32 cellular contexts compared by ENCODE assay signal in genomic region chr14:45400509-45400908, GRCh38.
"Had no signal": no experiment of that assay in that cellular context is flagged by ENCODE, and none has a peak within 500 bp of the region (broad histone marks: within the 10 kb centered on the region; RNA-seq: fewer than 3 reads in every experiment).

No MANE protein-coding gene starts in this region.

- ATAC-seq: Panc1 had no signal

- H3K4me3 ChIP-seq: MG63, PC-9, SJSA1 had no signal

- H3K4me1 ChIP-seq: SJSA1 had no signal

- H3K9ac ChIP-seq: SK-N-SH had no signal

- H3K27ac ChIP-seq: PC-9, SJSA1 had no signal

- H3K36me3 ChIP-seq: MG63, SJSA1 had no signal

- DNase-seq: Kasumi-1, MG63, NCI-H1048, NCI-H1092 treated with DMSO at 0.1 percent for 48 hours, NCI-H1105 treated with DMSO at 0.1 percent for 48 hours, NCI-H1417, NCI-H1436, NCI-H146, NCI-H1694, NCI-H187, NCI-H1930, NCI-H2029 treated with DMSO at 0.1 percent for 48 hours, NCI-H2081 treated with DMSO at 0.1 percent for 48 hours, NCI-H2107, NCI-H2171, NCI-H2227 treated with DMSO at 0.1 percent for 48 hours, NCI-H345, NCI-H446, NCI-H524, NCI-H526, NCI-H69, NCI-H748 treated with DMSO at 0.1 percent for 48 hours, NCI-H82, PC-9, Right ventricle myocardium superior, RPMI8226, SHP77 treated with DMSO at 0.1 percent for 48 hours, SK-N-SH, SW 1271, T-helper 1 cell had no signal

- H3K4me2 ChIP-seq: PC-9, SK-N-SH had no signal

- H3K27me3 ChIP-seq: MG63, SJSA1 had no signal

- H2AFZ ChIP-seq: PC-9 had no signal

- H3K9me3 ChIP-seq: MG63, SJSA1, SK-N-SH had no signal
